In the genomic region with DNA sequence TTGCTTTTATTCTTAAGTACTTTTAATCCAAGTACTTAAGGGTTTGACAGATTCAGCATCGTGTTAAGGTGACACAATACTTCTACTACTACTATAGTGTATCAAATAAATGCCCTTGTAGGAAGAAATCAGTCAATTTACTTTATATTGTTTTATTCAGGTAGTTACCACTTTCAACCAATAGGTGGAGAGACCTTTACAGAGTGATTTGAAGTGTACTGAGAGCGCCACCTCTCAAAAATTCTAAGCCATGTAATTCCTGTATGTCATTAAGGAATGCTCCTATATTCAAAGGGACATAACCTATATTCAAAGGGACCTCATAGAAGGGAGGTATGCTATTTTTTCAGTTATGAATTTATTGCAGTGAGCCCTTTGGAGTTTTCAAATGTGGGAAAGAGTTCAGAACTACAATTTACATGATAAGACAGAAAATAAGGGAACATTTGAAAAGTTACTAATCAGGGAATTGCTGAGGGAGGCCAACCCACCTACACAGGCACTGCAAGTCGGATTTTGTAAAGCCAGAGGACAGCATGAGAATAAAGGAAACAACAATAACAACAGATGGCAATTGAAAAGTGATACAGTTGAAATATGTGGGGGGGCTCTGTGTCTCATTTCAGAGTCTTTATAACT, we compare ENCODE assay signal across 8 cellular contexts.
DNase-seq lines count a peak whose midpoint lies in the region; ATAC-seq and TF ChIP-seq lines count a peak whose summit lies in the region.

No MANE protein-coding gene starts in this region.

- ATAC-seq in GM18909 (IDR thresholded peaks at IDR 0.05; ENCODE audit: poor library complexity, unreplicated experiment) (peak; percentile 92), HG03066 (IDR thresholded peaks at IDR 0.05; ENCODE audit: low read depth, unreplicated experiment) (peak; percentile 82)

- no peaks in the 10 kb centered on the region for H3K27me3 Mint-ChIP-seq in chondrocyte (ENCODE audit: low read depth)

- TF ChIP-seq CTCF in chondrocyte (IDR thresholded peaks at IDR 0.05), result peak; percentile 68

- no peaks in the 10 kb centered on the region for H3K9me3 Mint-ChIP-seq in chondrocyte (ENCODE audit: low read depth)

- H3K4me3 Mint-ChIP-seq in chondrocyte (ENCODE audit: unreplicated experiment), result no peak overlapping the region

- H3K27ac Mint-ChIP-seq in chondrocyte (ENCODE audit: unreplicated experiment), result no peak overlapping the region

- no peaks in the 10 kb centered on the region for H3K4me1 Mint-ChIP-seq in chondrocyte (ENCODE audit: low read depth)

- DNase-seq in Ammon's horn (ENCODE audit: low spot score) (peak; percentile 16), NCI-H446 treated with DMSO at 0.1 percent for 48 hours (lab: John Stamatoyannopoulos, UW) (peak; percentile 20), chondrocyte (ENCODE audit: low spot score) (no peak), stromal cell of bone marrow (ENCODE audit: low read depth) (peak; percentile 5), epidermal melanocyte (ENCODE audit: insufficient read length, low spot score) (no peak), NK-92 (lab: John Stamatoyannopoulos, UW; ENCODE audit: unreplicated experiment) (no peak)

- H3K36me3 Mint-ChIP-seq in chondrocyte (ENCODE audit: low read depth), result no peaks in the 10 kb centered on the region

Comparison
In these comparisons a context has a peak if more than half of its experiments do, and no peak if none do; other contexts are left out.
1. DNase-seq: peak in Ammon's horn (single experiment), NCI-H446 treated with DMSO at 0.1 percent for 48 hours (single experiment) and stromal cell of bone marrow (single experiment); none in chondrocyte (single experiment), epidermal melanocyte (single experiment) and NK-92 (single experiment).